ENCODE assay signal across 16 cellular contexts in the genomic region with DNA sequence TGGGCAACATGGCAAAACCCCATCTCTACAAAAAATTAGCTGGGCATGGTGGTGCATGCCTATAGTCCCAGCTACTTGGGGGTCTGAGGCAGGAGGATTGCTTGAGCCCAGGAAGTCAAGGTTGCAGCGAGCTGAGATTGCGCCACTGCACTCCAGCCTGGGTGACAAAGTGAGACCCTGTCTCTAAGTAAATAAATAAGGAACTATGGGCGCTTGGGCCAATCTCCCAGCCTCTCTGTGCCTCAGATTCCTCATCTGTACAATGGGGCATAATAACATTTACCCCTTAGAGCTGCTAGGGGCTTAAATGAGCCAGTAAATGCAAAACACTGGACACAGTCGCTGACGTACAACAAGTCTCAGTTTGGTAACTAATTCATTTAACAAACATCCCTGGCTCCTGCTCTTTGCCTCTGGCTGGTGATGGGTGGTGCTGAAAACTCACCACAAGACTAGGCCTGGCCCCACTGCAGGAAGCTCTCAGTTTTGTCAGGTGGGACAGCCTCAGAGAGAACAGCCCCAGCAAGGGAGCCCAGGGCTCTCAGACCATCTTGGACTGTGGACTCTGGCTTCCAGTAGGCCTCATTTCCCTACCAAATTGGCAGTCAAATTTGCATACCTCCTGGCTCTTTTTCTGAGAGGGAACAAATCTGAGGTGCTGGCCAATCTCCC. TPM values are rescaled to one million over a fixed set of nuclear protein-coding genes. Genes with fewer than 3 reads are reported as not detected.
DNase-seq lines count a peak whose midpoint lies in the region; ATAC-seq, FAIRE-seq and TF ChIP-seq lines count a peak whose summit lies in the region.
"Had no signal": no experiment of that assay in that cellular context is flagged by ENCODE, and none has a peak within 500 bp of the region (broad histone marks: within the 10 kb centered on the region; RNA-seq: fewer than 3 reads in every experiment).

No MANE protein-coding gene starts in this region.

- FAIRE-seq in GM12891 (lab: Jason Lieb, UNC) (no peak), HepG2 (lab: Jason Lieb, UNC) (no peak)

- no peak overlapping the region for H3K9ac ChIP-seq in HepG2 (ENCODE audit: insufficient read depth, low read depth, low read length)

- H3K27me3 ChIP-seq in HepG2 (ENCODE audit: control insufficient read depth in 1 of 2, insufficient read depth in 2 of 2, low read length in 2 of 2), result no peaks in the 10 kb centered on the region; a peak in 1 of 5 replicates
- H3K27me3 ChIP-seq in left lung, result no peaks in the 10 kb centered on the region
- H3K27me3 ChIP-seq in CD8-positive, alpha-beta memory T cell (ENCODE audit: insufficient read depth, low read length, poor library complexity, severe bottlenecking), result no peaks in the 10 kb centered on the region
- H3K27me3 ChIP-seq: stomach had no signal

- H3K4me1 ChIP-seq in HepG2 (ENCODE audit: insufficient read depth, low read length) (peaks cover 65% of the 10 kb centered on the region), left lung (peaks cover 8 to 71% of the 10 kb centered on the region in 2 donors)
- H3K4me1 ChIP-seq in CD8-positive, alpha-beta memory T cell (ENCODE audit: insufficient read depth, low read length), result no peaks in the 10 kb centered on the region

- peak overlapping the region; percentile 72 for H3K27ac ChIP-seq in KOPT-K1 (ENCODE audit: low read depth, low read length, poor library complexity, severe bottlenecking)
- H3K27ac ChIP-seq in HepG2 (ENCODE audit: extremely low read length, insufficient read depth, low read length), result no peak overlapping the region
- H3K27ac ChIP-seq in left lung, result peak overlapping the region in 1 of 2 donors; percentile 83
- no peak overlapping the region for H3K27ac ChIP-seq in CD8-positive, alpha-beta memory T cell (ENCODE audit: low read depth, low read length)
- H3K27ac ChIP-seq: C4-2B, VCaP had no signal

- ATAC-seq in GM19395 (IDR thresholded peaks at IDR 0.05; ENCODE audit: unreplicated experiment) (peak; percentile 64), HepG2 (peak; percentile 21), left cardiac atrium (no peak), left lung (no peak)
- ATAC-seq in stimulated activated memory B cell treated with anti-CD40 and anti-IgM and Interleukin-4, amounts not matched to agents 10 μg/mL and 1 μg/mL and 100 μg/mL, for 72 hours, result no peak

- intact Hi-C loops in HepG2 (cut with micrococcal nuclease; ENCODE audit: unreplicated experiment), result no loop called here
- intact Hi-C loops in left cardiac atrium (cut with DNase I), result no loop called here
- intact Hi-C loops in left lung (cut with DNase I), result no loop called here

- CTCF ChIA-PET in HepG2 (lab: Yijun Ruan, JAX; ENCODE audit: low intra/inter-chr PET ratio, low total read pairs), result no interaction called here
- CTCF ChIA-PET in CD8-positive, alpha-beta memory T cell (lab: Charles Lee), result interaction anchor here (1.5 kb wide), 1 partner anchor 117 kb away, joined by 5 read pairs; no protein-coding TSS in a partner anchor

- TF ChIP-seq EP300 in HepG2 (IDR thresholded peaks at IDR 0.05; ENCODE audit: low read depth in 2 of 2, low read length in 2 of 2) (no peak), HepG2 (CRISPR knock-in tag; IDR thresholded peaks at IDR 0.05; ENCODE audit: borderline replicate concordance) (no peak)

- no peaks in the 10 kb centered on the region for H3K36me3 Mint-ChIP-seq in stimulated activated memory B cell treated with anti-CD40 and anti-IgM and Interleukin-4, amounts not matched to agents 10 μg/mL and 1 μg/mL and 100 μg/mL, for 72 hours
- H3K36me3 Mint-ChIP-seq in CD8-positive, alpha-beta memory T cell, result no peaks in the 10 kb centered on the region

- no peak overlapping the region for H3K27ac Mint-ChIP-seq in stimulated activated memory B cell treated with anti-CD40 and anti-IgM and Interleukin-4, amounts not matched to agents 10 μg/mL and 1 μg/mL and 100 μg/mL, for 72 hours
- peak overlapping the region in 1 of 8 donors; percentile 15 for H3K27ac Mint-ChIP-seq in CD8-positive, alpha-beta memory T cell

- H3K9me3 ChIP-seq in KOPT-K1 (ENCODE audit: insufficient read depth, low read length, poor library complexity, severe bottlenecking), result no peaks in the 10 kb centered on the region
- H3K9me3 ChIP-seq in HepG2 (ENCODE audit: low read length), result no peaks in the 10 kb centered on the region
- no peaks in the 10 kb centered on the region for H3K9me3 ChIP-seq in left lung
- no peaks in the 10 kb centered on the region for H3K9me3 ChIP-seq in CD8-positive, alpha-beta memory T cell (ENCODE audit: low read length)
- H3K9me3 ChIP-seq: stomach had no signal

- in situ Hi-C loops in HepG2 (cut with HindIII; ENCODE audit: extremely low pct_ligation_motif_present, low pct_unique_long_range_greater_than_20kb), result no loop called here

- no peaks in the 10 kb centered on the region for H3K27me3 Mint-ChIP-seq in stimulated activated memory B cell treated with anti-CD40 and anti-IgM and Interleukin-4, amounts not matched to agents 10 μg/mL and 1 μg/mL and 100 μg/mL, for 72 hours
- H3K27me3 Mint-ChIP-seq in CD8-positive, alpha-beta memory T cell, result no peaks in the 10 kb centered on the region

- no peak for TF ChIP-seq CTCF in HepG2 (CRISPR knock-in tag; IDR thresholded peaks at IDR 0.05)
- TF ChIP-seq CTCF in left lung (IDR thresholded peaks at IDR 0.05), result no peak

- POLR2A ChIA-PET in HepG2 (lab: Yijun Ruan, JAX), result no interaction called here
- POLR2A ChIA-PET in CD8-positive, alpha-beta memory T cell (lab: Charles Lee), result no interaction called here

- no peak overlapping the region for H3K4me3 Mint-ChIP-seq in stimulated activated memory B cell treated with anti-CD40 and anti-IgM and Interleukin-4, amounts not matched to agents 10 μg/mL and 1 μg/mL and 100 μg/mL, for 72 hours
- no peak overlapping the region for H3K4me3 Mint-ChIP-seq in CD8-positive, alpha-beta memory T cell

- H3K79me2 ChIP-seq in HepG2 (ENCODE audit: insufficient read depth, low read length), result no peaks in the 10 kb centered on the region

- no peaks in the 10 kb centered on the region for H3K36me3 ChIP-seq in KOPT-K1 (ENCODE audit: insufficient read depth, low read length)
- H3K36me3 ChIP-seq in HepG2 (replicated peaks in 1 of 2; ENCODE audit: control insufficient read depth in 1 of 2, insufficient read depth in 2 of 2, low read length in 2 of 2), result no peaks in the 10 kb centered on the region
- H3K36me3 ChIP-seq in left lung, result no peaks in the 10 kb centered on the region
- no peaks in the 10 kb centered on the region for H3K36me3 ChIP-seq in CD8-positive, alpha-beta memory T cell (ENCODE audit: insufficient read depth, low read length)
- H3K36me3 ChIP-seq: stomach had no signal

- H3K4me3 ChIP-seq in HepG2 (replicated peaks in 1 of 3; ENCODE audit: insufficient read depth in 1 of 3, low read depth in 2 of 3, low read length in 3 of 3) (peak overlapping the region in 1 of 3 experiments; percentile 44; a peak in 1 of 6 replicates), left lung (no peak overlapping the region)
- H3K4me3 ChIP-seq in CD8-positive, alpha-beta memory T cell (ENCODE audit: low read length), result no peak overlapping the region
- H3K4me3 ChIP-seq: stomach had no signal

- TF ChIP-seq RAD21 in HepG2 (CRISPR knock-in tag; IDR thresholded peaks at IDR 0.05), result no peak

- H3K9me3 Mint-ChIP-seq in stimulated activated memory B cell treated with anti-CD40 and anti-IgM and Interleukin-4, amounts not matched to agents 10 μg/mL and 1 μg/mL and 100 μg/mL, for 72 hours, result no peaks in the 10 kb centered on the region
- no peaks in the 10 kb centered on the region for H3K9me3 Mint-ChIP-seq in CD8-positive, alpha-beta memory T cell

- TF ChIP-seq POLR2A in GM12891 (IDR thresholded peaks at IDR 0.05; ENCODE audit: low read depth, low read length) (no peak), HepG2 (IDR thresholded peaks at IDR 0.05; ENCODE audit: insufficient read depth in 1 of 2, low read depth in 2 of 2, low read length in 2 of 2) (no peak)

- WGBS in HepG2 (ENCODE audit: low lambda C conversion rate), result 4% methylated on average over 5 of the region's 5 CpGs

- no peaks in the 10 kb centered on the region for H4K20me1 ChIP-seq in HepG2 (ENCODE audit: insufficient read depth, low read length)

- H3K4me1 Mint-ChIP-seq in stimulated activated memory B cell treated with anti-CD40 and anti-IgM and Interleukin-4, amounts not matched to agents 10 μg/mL and 1 μg/mL and 100 μg/mL, for 72 hours, result peaks cover 37% of the 10 kb centered on the region
- peaks cover 0 to 17% (median 3%) of the 10 kb centered on the region in 3 donors for H3K4me1 Mint-ChIP-seq in CD8-positive, alpha-beta memory T cell

- BruUV-seq in HepG2 (replicated peaks; lab: Mats Ljungman, UMichigan), result no TSS peak

- H2AFZ ChIP-seq in HepG2 (ENCODE audit: low read length), result no peak overlapping the region

- peak overlapping the region; percentile 63 for H3K4me2 ChIP-seq in HepG2 (ENCODE audit: low read depth, low read length)

- DNase-seq in GM12891 (ENCODE audit: insufficient read length, low spot score) (no peak), HepG2 (ENCODE audit: low spot score) (no peak), left cardiac atrium (no peak), left lung (no peak)
- DNase-seq in CD8-positive, alpha-beta memory T cell, result no peak
- DNase-seq: anterior cingulate cortex; effector CD4-positive, alpha-beta T cell; NCI-H1105; NCI-H524; stimulated activated CD4-positive, alpha-beta T cell treated with anti-CD3 and anti-CD28 coated beads, Interleukin-4, amount 100 ng/mL, for 1 hour; stomach had no signal

RNA-seq across cellular contexts. Expression of a gene that starts 6.3 kb away (rescaled TPM):
- polyA plus RNA-seq in GM12891 (2012; ENCODE audit: low read depth, missing spikeins), result 19.7 TPM
- total RNA-seq in HepG2 (2016; rRNA removed; fragmentation: Illumina TruSeq; extraction: Trizol) (7.9 and 10.1 TPM in 2 replicates), left cardiac atrium (10 to 100 TPM; 20.5 to 23.7 TPM), left lung (10 to 100 TPM; 56.2 to 64.9 TPM)
- total RNA-seq in HepG2 (2016; cell fraction: cytosol; rRNA removed; fragmentation: Illumina TruSeq; extraction: Trizol; ENCODE audit: low read depth), result 4.1 and 5.1 TPM in 2 replicates
- total RNA-seq in HepG2 (2016; cell fraction: insoluble cytoplasmic fraction; rRNA removed; fragmentation: Illumina TruSeq; extraction: Trizol), result 7.4 and 10.4 TPM in 2 replicates
- total RNA-seq in HepG2 (2016; cell fraction: membrane; rRNA removed; fragmentation: Illumina TruSeq; extraction: Trizol), result 4.5 and 5.3 TPM in 2 replicates
- 12.1 and 12.6 TPM in 2 replicates for total RNA-seq in HepG2 (2016; cell fraction: nucleus; rRNA removed; fragmentation: Illumina TruSeq; extraction: Trizol)
- polyA plus RNA-seq in HepG2 (2011; rRNA removed), result 14.4 and 18.8 TPM in 2 replicates
- 8.9 and 11.2 TPM in 2 replicates for polyA plus RNA-seq in HepG2 (2011; cell fraction: cytosol; rRNA removed)
- polyA plus RNA-seq in HepG2 (2011; cell fraction: nucleus; rRNA removed), result 36.0 and 41.0 TPM in 2 replicates
- polyA plus RNA-seq in HepG2 (2012), result 7.6 and 13.3 TPM in 2 replicates
- 0.70 and 0.78 TPM in 2 replicates for polyA plus RNA-seq in HepG2 (2016; cell fraction: cytosol; fragmentation: Illumina TruSeq; extraction: Trizol; ENCODE audit: low read depth)
- polyA plus RNA-seq in HepG2 (2016; cell fraction: insoluble cytoplasmic fraction; fragmentation: Illumina TruSeq; extraction: Trizol; ENCODE audit: low read depth), result 5.9 and 9.0 TPM in 2 replicates
- 1.7 and 1.9 TPM in 2 replicates for polyA plus RNA-seq in HepG2 (2016; cell fraction: membrane; fragmentation: Illumina TruSeq; extraction: Trizol; ENCODE audit: low read depth)
- 16.5 and 18.2 TPM in 2 replicates for polyA plus RNA-seq in HepG2 (2016; cell fraction: nucleus; fragmentation: Illumina TruSeq; extraction: Trizol; ENCODE audit: insufficient read depth, low read depth)
- polyA minus RNA-seq in HepG2 (2011; rRNA and poly(A)+ RNA removed; ENCODE audit: low replicate concordance), result 27.1 and 31.4 TPM in 2 replicates
- 8.7 and 10.4 TPM in 2 replicates for polyA minus RNA-seq in HepG2 (2011; cell fraction: cytosol; rRNA and poly(A)+ RNA removed)
- polyA minus RNA-seq in HepG2 (2011; cell fraction: nucleus; rRNA and poly(A)+ RNA removed), result 28.2 and 32.3 TPM in 2 replicates
- total RNA-seq in CD8-positive, alpha-beta memory T cell, result 10 to 100 TPM; 40.1 to 41.1 TPM
- polyA plus RNA-seq in CD8-positive, alpha-beta memory T cell, result 26.4 TPM

RNA-seq across cellular contexts. Expression of a gene that starts 8.5 kb away (rescaled TPM):
- polyA plus RNA-seq in GM12891 (2012; ENCODE audit: low read depth, missing spikeins), result not detected
- total RNA-seq in HepG2 (2016; rRNA removed; fragmentation: Illumina TruSeq; extraction: Trizol) (not detected in 2 replicates), left cardiac atrium (not detected), left lung (not detected)
- total RNA-seq in HepG2 (2016; cell fraction: cytosol; rRNA removed; fragmentation: Illumina TruSeq; extraction: Trizol; ENCODE audit: low read depth), result not detected in 2 replicates
- not detected in 2 replicates for total RNA-seq in HepG2 (2016; cell fraction: insoluble cytoplasmic fraction; rRNA removed; fragmentation: Illumina TruSeq; extraction: Trizol)
- total RNA-seq in HepG2 (2016; cell fraction: membrane; rRNA removed; fragmentation: Illumina TruSeq; extraction: Trizol), result not detected in 2 replicates
- not detected in 2 replicates for total RNA-seq in HepG2 (2016; cell fraction: nucleus; rRNA removed; fragmentation: Illumina TruSeq; extraction: Trizol)
- not detected in 2 replicates for polyA plus RNA-seq in HepG2 (2011; rRNA removed)
- not detected in 2 replicates for polyA plus RNA-seq in HepG2 (2011; cell fraction: cytosol; rRNA removed)
- polyA plus RNA-seq in HepG2 (2011; cell fraction: nucleus; rRNA removed), result not detected in 2 replicates
- polyA plus RNA-seq in HepG2 (2012), result 0.05 TPM in 1 of 2 replicates, not detected in the other
- not detected in 2 replicates for polyA plus RNA-seq in HepG2 (2016; cell fraction: cytosol; fragmentation: Illumina TruSeq; extraction: Trizol; ENCODE audit: low read depth)
- polyA plus RNA-seq in HepG2 (2016; cell fraction: insoluble cytoplasmic fraction; fragmentation: Illumina TruSeq; extraction: Trizol; ENCODE audit: low read depth), result not detected in 2 replicates
- polyA plus RNA-seq in HepG2 (2016; cell fraction: membrane; fragmentation: Illumina TruSeq; extraction: Trizol; ENCODE audit: low read depth), result not detected in 2 replicates
- not detected in 2 replicates for polyA plus RNA-seq in HepG2 (2016; cell fraction: nucleus; fragmentation: Illumina TruSeq; extraction: Trizol; ENCODE audit: insufficient read depth, low read depth)
- not detected in 2 replicates for polyA minus RNA-seq in HepG2 (2011; rRNA and poly(A)+ RNA removed; ENCODE audit: low replicate concordance)
- not detected in 2 replicates for polyA minus RNA-seq in HepG2 (2011; cell fraction: cytosol; rRNA and poly(A)+ RNA removed)
- polyA minus RNA-seq in HepG2 (2011; cell fraction: nucleus; rRNA and poly(A)+ RNA removed), result not detected in 2 replicates
- total RNA-seq in CD8-positive, alpha-beta memory T cell, result not detected
- not detected for polyA plus RNA-seq in CD8-positive, alpha-beta memory T cell
- polyA plus RNA-seq: stomach had no signal

RNA-seq across cellular contexts. Expression of a gene that starts 47.4 kb away (rescaled TPM):
- polyA plus RNA-seq in GM12891 (2012; ENCODE audit: low read depth, missing spikeins), result 1.8 TPM
- total RNA-seq in HepG2 (2016; rRNA removed; fragmentation: Illumina TruSeq; extraction: Trizol) (1.5 and 1.8 TPM in 2 replicates), left cardiac atrium (10 to 100 TPM; 50.3 to 66.9 TPM), left lung (1 to 10 TPM; 1.3 to 3.5 TPM)
- 6.0 and 7.3 TPM in 2 replicates for total RNA-seq in HepG2 (2016; cell fraction: cytosol; rRNA removed; fragmentation: Illumina TruSeq; extraction: Trizol; ENCODE audit: low read depth)
- 1.6 and 2.2 TPM in 2 replicates for total RNA-seq in HepG2 (2016; cell fraction: insoluble cytoplasmic fraction; rRNA removed; fragmentation: Illumina TruSeq; extraction: Trizol)
- total RNA-seq in HepG2 (2016; cell fraction: membrane; rRNA removed; fragmentation: Illumina TruSeq; extraction: Trizol), result 6.9 and 9.0 TPM in 2 replicates
- 0.63 and 0.84 TPM in 2 replicates for total RNA-seq in HepG2 (2016; cell fraction: nucleus; rRNA removed; fragmentation: Illumina TruSeq; extraction: Trizol)
- 1.4 and 4.5 TPM in 2 replicates for polyA plus RNA-seq in HepG2 (2011; rRNA removed)
- polyA plus RNA-seq in HepG2 (2011; cell fraction: cytosol; rRNA removed), result 1.5 and 2.4 TPM in 2 replicates
- polyA plus RNA-seq in HepG2 (2011; cell fraction: nucleus; rRNA removed), result 0.19 and 0.87 TPM in 2 replicates
- polyA plus RNA-seq in HepG2 (2012), result 2.2 and 3.7 TPM in 2 replicates
- polyA plus RNA-seq in HepG2 (2016; cell fraction: cytosol; fragmentation: Illumina TruSeq; extraction: Trizol; ENCODE audit: low read depth), result 13.6 and 14.5 TPM in 2 replicates
- 3.1 and 4.0 TPM in 2 replicates for polyA plus RNA-seq in HepG2 (2016; cell fraction: insoluble cytoplasmic fraction; fragmentation: Illumina TruSeq; extraction: Trizol; ENCODE audit: low read depth)
- 13.2 TPM in 2 replicates for polyA plus RNA-seq in HepG2 (2016; cell fraction: membrane; fragmentation: Illumina TruSeq; extraction: Trizol; ENCODE audit: low read depth)
- polyA plus RNA-seq in HepG2 (2016; cell fraction: nucleus; fragmentation: Illumina TruSeq; extraction: Trizol; ENCODE audit: insufficient read depth, low read depth), result 2.5 and 2.6 TPM in 2 replicates
- polyA minus RNA-seq in HepG2 (2011; rRNA and poly(A)+ RNA removed; ENCODE audit: low replicate concordance), result 1.3 and 2.2 TPM in 2 replicates
- 1.8 TPM in 1 of 2 replicates, not detected in the other for polyA minus RNA-seq in HepG2 (2011; cell fraction: cytosol; rRNA and poly(A)+ RNA removed)
- 0.77 TPM in 1 of 2 replicates, not detected in the other for polyA minus RNA-seq in HepG2 (2011; cell fraction: nucleus; rRNA and poly(A)+ RNA removed)
- 1 to 10 TPM; 2.1 to 2.3 TPM for total RNA-seq in CD8-positive, alpha-beta memory T cell
- 2.0 TPM for polyA plus RNA-seq in CD8-positive, alpha-beta memory T cell

Comparison
In these comparisons a context has a peak if more than half of its experiments do, and no peak if none do; other contexts are left out.
1. ATAC-seq: peak in GM19395 (single experiment) and HepG2 (single experiment); none in stimulated activated memory B cell treated with anti-CD40 and anti-IgM and Interleukin-4, amounts not matched to agents 10 μg/mL and 1 μg/mL and 100 μg/mL, for 72 hours (single experiment), left cardiac atrium (0 of 2) and left lung (single experiment).
2. RNA of a gene that starts 47.4 kb away (total RNA-seq): 50.3 to 66.9 TPM in left cardiac atrium; 1.3 to 3.5 TPM in left lung, 2.1 to 2.3 TPM in CD8-positive, alpha-beta memory T cell and 0.63 to 9.0 TPM in HepG2; every median in the first group is over 4 times any median in the second.